11 cellular contexts compared by ENCODE assay signal in genomic region chr1:118008011-118008410, GRCh38.
"Had no signal": no experiment of that assay in that cellular context is flagged by ENCODE, and none has a peak within 500 bp of the region (broad histone marks: within the 10 kb centered on the region; RNA-seq: fewer than 3 reads in every experiment).

No MANE protein-coding gene starts in this region.

- DNase-seq: GM23248, GOT3, H7, H9, HCEC 1CT, HFFc6 had no signal

- H3K4me3 Mint-ChIP-seq: GM23338, H9, HFFc6 had no signal

- H3K4me1 Mint-ChIP-seq: GM23338 had no signal

- H3K27ac Mint-ChIP-seq: GM23338, H9, HFFc6 had no signal

- H3K9me3 ChIP-seq: HAP-1 had no signal

- H3K9me3 Mint-ChIP-seq: HFFc6 had no signal

- H2AFZ ChIP-seq: GM23248 had no signal

- H3K9ac ChIP-seq: GM23248 had no signal

- H3K27ac ChIP-seq: GM23248 had no signal

- H3K4me3 ChIP-seq: GM23248, GM23338, HAP-1 had no signal

- H3K4me2 ChIP-seq: GM23338 had no signal

- H3K36me3 ChIP-seq: HAP-1 had no signal

- FAIRE-seq: H1, H54 had no signal

- ATAC-seq: GM23338, HCT116 had no signal

- H3K4me1 ChIP-seq: HAP-1 had no signal
